Comparison of ENCODE assay signal across 13 cellular contexts in the genomic region with DNA sequence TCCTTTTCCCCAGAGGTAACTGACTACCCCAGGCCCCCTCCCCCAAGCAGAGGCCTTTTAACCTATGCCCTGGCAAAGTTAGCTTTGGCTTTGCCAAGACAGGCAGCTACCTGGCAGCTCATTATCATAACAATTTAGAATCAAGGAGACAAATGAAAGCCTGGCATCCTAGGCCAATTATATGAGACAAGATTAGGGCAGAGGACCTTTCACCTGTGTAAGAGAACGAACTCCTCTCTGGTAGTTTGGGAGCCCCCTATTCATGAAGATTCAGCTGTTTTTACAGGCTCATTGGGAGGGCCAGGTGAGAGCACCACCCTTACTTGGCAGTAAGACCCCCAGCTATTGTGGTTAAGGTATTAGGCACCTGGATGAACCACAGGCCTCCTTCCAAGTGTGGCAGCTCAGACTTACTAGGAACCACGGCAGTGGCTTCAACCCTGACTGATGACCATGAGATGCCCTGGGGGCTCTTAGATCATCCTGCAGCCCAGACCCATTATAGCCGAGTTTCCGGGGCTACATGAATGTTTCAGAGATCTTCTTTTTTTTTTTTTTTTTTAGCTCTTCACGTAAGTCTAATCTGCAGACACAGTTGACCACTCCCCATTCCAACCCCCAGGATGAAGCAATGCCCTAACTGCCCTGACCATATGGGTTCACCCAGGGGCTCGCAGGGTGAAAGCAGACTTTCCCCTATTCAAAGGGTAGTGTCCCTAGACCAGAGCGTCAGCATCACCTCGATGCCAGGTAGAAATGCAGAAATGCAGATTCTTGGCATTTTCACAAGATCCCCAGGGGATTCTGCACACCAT. TPM values are rescaled to one million over a fixed set of nuclear protein-coding genes. Genes with fewer than 3 reads are reported as not detected.
DNase-seq lines count a peak whose midpoint lies in the region; TF ChIP-seq lines count a peak whose summit lies in the region.
"Had no signal": no experiment of that assay in that cellular context is flagged by ENCODE, and none has a peak within 500 bp of the region (broad histone marks: within the 10 kb centered on the region; RNA-seq: fewer than 3 reads in every experiment).

No MANE protein-coding gene starts in this region.

- H3K9me3 Mint-ChIP-seq in CD8-positive, alpha-beta memory T cell: peaks cover 0 to 3% (median 0%) of the 10 kb centered on the region in 5 donors
- H3K9me3 Mint-ChIP-seq in HFFc6: peaks cover 2% of the 10 kb centered on the region; the same call in 1 of the 2 replicates

- no peaks in the 10 kb centered on the region for H3K27me3 ChIP-seq in CD8-positive, alpha-beta memory T cell (ENCODE audit: insufficient read depth, low read length, poor library complexity, severe bottlenecking)

- H3K4me1 Mint-ChIP-seq in CD8-positive, alpha-beta memory T cell: peaks cover 46 to 69% (median 64%) of the 10 kb centered on the region in 3 donors
- peaks cover 73% of the 10 kb centered on the region for H3K4me1 Mint-ChIP-seq in HFFc6 (ENCODE audit: low read depth)

- CTCF ChIA-PET in CD8-positive, alpha-beta memory T cell (lab: Charles Lee): interaction anchor here (0.9 to 3.1 kb wide), 4 partner anchors 8 to 138 kb away, joined by 3 to 12 read pairs (median 6); no protein-coding TSS in a partner anchor

- H3K27ac ChIP-seq in CD8-positive, alpha-beta memory T cell (ENCODE audit: low read depth, low read length): no peak overlapping the region

- no peaks in the 10 kb centered on the region for H3K27me3 Mint-ChIP-seq in CD8-positive, alpha-beta memory T cell
- H3K27me3 Mint-ChIP-seq in HFFc6 (ENCODE audit: insufficient read depth): peaks cover 9% of the 10 kb centered on the region

- H3K36me3 ChIP-seq in CD8-positive, alpha-beta memory T cell (ENCODE audit: insufficient read depth, low read length): no peaks in the 10 kb centered on the region

- no peaks in the 10 kb centered on the region for H3K9me3 ChIP-seq in CD8-positive, alpha-beta memory T cell (ENCODE audit: low read length)

- peaks cover 0 to 6% (median 0%) of the 10 kb centered on the region in 3 donors for H3K36me3 Mint-ChIP-seq in CD8-positive, alpha-beta memory T cell
- H3K36me3 Mint-ChIP-seq in HFFc6 (ENCODE audit: low read depth): peaks cover 6% of the 10 kb centered on the region; the same call in 1 of the 2 replicates

- no peak for TF ChIP-seq CTCF in HFFc6 (IDR thresholded peaks at IDR 0.05)

- no peak overlapping the region for H3K4me3 ChIP-seq in CD8-positive, alpha-beta memory T cell (ENCODE audit: low read length)

- peak overlapping the region in 1 of 7 donors; percentile 24 for H3K4me3 Mint-ChIP-seq in CD8-positive, alpha-beta memory T cell
- H3K4me3 Mint-ChIP-seq in HFFc6: no peak overlapping the region

- no peak for DNase-seq in CD8-positive, alpha-beta memory T cell
- peak; percentile 50 for DNase-seq in HFFc6
- peak; percentile 69 for DNase-seq in RPMI8226
- DNase-seq in kidney tubule cell (ENCODE audit: low spot score): peak; percentile 14
- no peak for DNase-seq in activated gamma-delta T cell treated with Interleukin-2 at 50 U/mL for 16 hours
- no peak for DNase-seq in NCI-H510A treated with DMSO at 0.1 percent for 48 hours (lab: John Stamatoyannopoulos, UW)
- no peak for DNase-seq in AML-193 (lab: John Stamatoyannopoulos, UW)
- DNase-seq: activated T-cell treated with anti-CD3 and anti-CD28 coated beads, Interleukin-2, amount 50 U/mL, for 1 hour; Calu3; caudate nucleus; Kasumi-1; NCI-H82; T-helper 9 cell had no signal

- POLR2A ChIA-PET in CD8-positive, alpha-beta memory T cell (lab: Charles Lee): interaction anchor here (0.5 kb wide), 1 partner anchor 274 kb away, joined by 5 read pairs; no protein-coding TSS in a partner anchor

- peak overlapping the region in 6 of 8 donors; percentile 46 to 98 (median 96) for H3K27ac Mint-ChIP-seq in CD8-positive, alpha-beta memory T cell
- no peak overlapping the region for H3K27ac Mint-ChIP-seq in HFFc6

- peaks cover 54% of the 10 kb centered on the region for H3K4me1 ChIP-seq in CD8-positive, alpha-beta memory T cell (ENCODE audit: insufficient read depth, low read length)

RNA-seq across cellular contexts. Expression of gene RAB44, which starts 56.3 kb away (rescaled TPM):
- not detected for total RNA-seq in CD8-positive, alpha-beta memory T cell
- polyA plus RNA-seq in CD8-positive, alpha-beta memory T cell: not detected
- under 1 TPM in 2 of 6 experiments, not detected in 4; 0.26 to 0.45 TPM for total RNA-seq in HFFc6 (2021; fragmentation: NEBNext Ultra II Directional; extraction: Animal tissue kit (Norgen Biotek cat#: 25700))
- total RNA-seq: Calu3 had no signal

Comparison
In these comparisons a context has a peak if more than half of its experiments do, and no peak if none do; other contexts are left out.
1. DNase-seq: peak in HFFc6 (single experiment), RPMI8226 (single experiment) and kidney tubule cell (single experiment); none in CD8-positive, alpha-beta memory T cell (0 of 5), activated gamma-delta T cell treated with Interleukin-2 at 50 U/mL for 16 hours (single experiment), NCI-H510A treated with DMSO at 0.1 percent for 48 hours (single experiment) and AML-193 (0 of 2).